1 cellular context compared by ENCODE assay signal in genomic region chr18:49819768-49820662, GRCh38.
TF ChIP-seq lines count a peak whose summit lies in the region.

No MANE protein-coding gene starts in this region.

TF ChIP-seq in liver, 16 proteins besides CTCF, POLR2A, EP300 and RAD21 (continued from another document):
- TF ChIP-seq REST (IDR thresholded peaks at IDR 0.05) (no peak), MAX (IDR thresholded peaks at IDR 0.05) (no peak), SP1 (IDR thresholded peaks at IDR 0.05) (no peak), FOXA1 (IDR thresholded peaks at IDR 0.05) (no peak), ZBTB33 (IDR thresholded peaks at IDR 0.05) (no peak), YY1 (IDR thresholded peaks at IDR 0.05) (no peak), GABPA (IDR thresholded peaks at IDR 0.05 in 1 of 2, conservative IDR thresholded peaks at IDR 0.05 in 1 of 2) (no peak), RXRA (IDR thresholded peaks at IDR 0.05) (no peak), FOXA2 (IDR thresholded peaks at IDR 0.05) (no peak), HNF4G (IDR thresholded peaks at IDR 0.05) (no peak), TAF1 (conservative IDR thresholded peaks at IDR 0.05) (no peak), JUND (IDR thresholded peaks at IDR 0.05) (no peak)
